In the genomic region with DNA sequence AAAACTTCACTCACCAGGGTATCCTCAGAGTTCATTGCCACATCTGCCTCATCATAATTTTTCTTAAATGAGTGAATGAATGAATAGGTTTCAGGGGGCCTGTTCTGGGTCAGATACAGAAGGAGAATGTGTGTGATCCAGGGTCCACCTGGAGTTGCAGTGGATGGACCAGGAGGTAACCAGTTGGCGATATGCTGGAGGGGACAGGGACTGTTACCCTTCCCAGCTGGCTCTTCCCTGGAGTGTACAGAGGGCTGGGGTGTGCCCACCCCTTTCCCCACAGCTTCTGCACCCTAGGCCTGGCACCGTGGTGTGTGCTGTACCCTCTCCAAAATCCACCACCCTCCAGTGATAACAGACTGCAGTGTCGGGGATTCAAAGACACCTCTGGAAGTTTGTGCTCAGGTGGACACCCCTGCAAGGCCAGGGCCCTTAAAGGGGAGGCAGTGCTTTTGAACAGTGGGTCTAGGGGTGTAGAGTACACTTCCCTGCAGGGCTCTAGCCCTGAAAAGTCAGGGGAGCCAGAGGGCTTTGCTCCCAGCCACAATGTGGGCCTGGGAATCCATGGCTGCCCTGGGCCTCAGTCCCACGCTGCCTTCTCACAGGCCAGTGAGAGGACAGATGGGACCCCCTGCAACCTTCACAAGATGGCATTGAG, we compare ENCODE assay signal across 23 cellular contexts.
A peak's percentile ranks its signal among the peaks of the same experiment; 100 is the strongest.
DNase-seq lines count a peak whose midpoint lies in the region; FAIRE-seq and TF ChIP-seq lines count a peak whose summit lies in the region.
"Had no signal": no experiment of that assay in that cellular context is flagged by ENCODE, and none has a peak within 500 bp of the region (broad histone marks: within the 10 kb centered on the region; RNA-seq: fewer than 3 reads in every experiment).

No MANE protein-coding gene starts in this region.

- H3K27me3 Mint-ChIP-seq in activated CD4-positive, alpha-beta memory T cell treated with anti-CD3 and anti-CD28 coated beads for 36 hours: no peaks in the 10 kb centered on the region

- H3K9me3 ChIP-seq in kidney (ENCODE audit: control insufficient read depth in 1 of 2, low read length in 2 of 2): no peaks in the 10 kb centered on the region
- no peaks in the 10 kb centered on the region for H3K9me3 ChIP-seq in sigmoid colon
- H3K9me3 ChIP-seq: left lung had no signal

- H3K27ac ChIP-seq in kidney (ENCODE audit: low read depth in 2 of 2, low read length in 2 of 2): no peak overlapping the region
- no peak overlapping the region for H3K27ac ChIP-seq in sigmoid colon
- H3K27ac ChIP-seq: 22Rv1, left lung had no signal

- no peak for FAIRE-seq in kidney (lab: Jason Lieb, UNC)
- FAIRE-seq: GM12892 had no signal

- POLR2A ChIA-PET in activated CD4-positive, alpha-beta memory T cell treated with anti-CD3 and anti-CD28 coated beads for 36 hours (lab: Charles Lee): no interaction called here

- CTCF ChIA-PET in activated CD4-positive, alpha-beta memory T cell treated with anti-CD3 and anti-CD28 coated beads for 36 hours (lab: Charles Lee): no interaction called here

- no peaks in the 10 kb centered on the region for H3K36me3 ChIP-seq in kidney (ENCODE audit: control insufficient read depth in 1 of 2, insufficient read depth in 2 of 2, low read length in 2 of 2)
- H3K36me3 ChIP-seq in sigmoid colon: no peaks in the 10 kb centered on the region
- H3K36me3 ChIP-seq: left lung had no signal

- no peaks in the 10 kb centered on the region for H3K27me3 ChIP-seq in sigmoid colon

- TF ChIP-seq POLR2A in sigmoid colon (IDR thresholded peaks at IDR 0.05): no peak

- TF ChIP-seq CTCF in kidney (IDR thresholded peaks at IDR 0.05; ENCODE audit: borderline replicate concordance, extremely low read depth, insufficient read depth) (no peak), sigmoid colon (IDR thresholded peaks at IDR 0.05) (no peak)

- H3K9ac ChIP-seq in kidney (ENCODE audit: low read length in 2 of 2): no peak overlapping the region

- H3K27ac Mint-ChIP-seq in activated CD4-positive, alpha-beta memory T cell treated with anti-CD3 and anti-CD28 coated beads for 36 hours: no peak overlapping the region
- H3K27ac Mint-ChIP-seq: GM23338 had no signal

- TF ChIP-seq EP300 in sigmoid colon (IDR thresholded peaks at IDR 0.05): no peak

- H3K4me1 Mint-ChIP-seq in activated CD4-positive, alpha-beta memory T cell treated with anti-CD3 and anti-CD28 coated beads for 36 hours (ENCODE audit: low read depth): no peaks in the 10 kb centered on the region

- no peaks in the 10 kb centered on the region for H3K9me3 Mint-ChIP-seq in activated CD4-positive, alpha-beta memory T cell treated with anti-CD3 and anti-CD28 coated beads for 36 hours
- H3K9me3 Mint-ChIP-seq: GM23338 had no signal

- 74 to 85% methylated on average over 4 of the region's 4 CpGs for WGBS in sigmoid colon, 2 donors

- H3K4me1 ChIP-seq in kidney (ENCODE audit: control insufficient read depth in 1 of 2, insufficient read depth in 1 of 2, low read depth in 1 of 2, low read length in 2 of 2): no peaks in the 10 kb centered on the region
- peaks cover 0 to 4% (median 0%) of the 10 kb centered on the region in 4 donors for H3K4me1 ChIP-seq in sigmoid colon
- H3K4me1 ChIP-seq: left lung had no signal

- DNase-seq in activated CD4-positive, CD25-positive, alpha-beta regulatory T cell treated with anti-CD3 and anti-CD28 coated beads, Interleukin-2, amount 50 U/mL, for 72 hours: peak; percentile 17
- DNase-seq in activated CD4-positive, CD25-positive, alpha-beta regulatory T cell (lab: John Stamatoyannopoulos, UW): no peak
- DNase-seq in activated CD4-positive, alpha-beta memory T cell treated with anti-CD3 and anti-CD28 coated beads for 36 hours: peak; percentile 3
- DNase-seq in kidney (peak; percentile 42), sigmoid colon (peak; percentile 27), EL (no peak), HPDE6-E6E7 (ENCODE audit: extremely low spot score) (no peak), NCI-H2029 treated with DMSO at 0.1 percent for 48 hours (lab: John Stamatoyannopoulos, UW) (no peak)
- DNase-seq: activated CD4-positive, alpha-beta T cell treated with anti-CD3 and anti-CD28 coated beads for 48 hours; AML-193; anterior cingulate cortex; central memory CD4-positive, alpha-beta T cell; DMS79; effector CD4-positive, alpha-beta T cell; KBM-7; NCI-H1694 treated with DMSO at 0.1 percent for 48 hours; occipital lobe; stimulated activated naive CD4-positive, alpha-beta T cell; trophoblast cell had no signal

- no peak overlapping the region for H3K4me3 Mint-ChIP-seq in activated CD4-positive, alpha-beta memory T cell treated with anti-CD3 and anti-CD28 coated beads for 36 hours
- H3K4me3 Mint-ChIP-seq: GM23338 had no signal

- H3K4me3 ChIP-seq in kidney (ENCODE audit: low read length in 2 of 2) (no peak overlapping the region), sigmoid colon (no peak overlapping the region)
- H3K4me3 ChIP-seq: GM23338, left lung had no signal

- no peaks in the 10 kb centered on the region for H3K36me3 Mint-ChIP-seq in activated CD4-positive, alpha-beta memory T cell treated with anti-CD3 and anti-CD28 coated beads for 36 hours

- intact Hi-C loops in activated CD4-positive, alpha-beta memory T cell treated with anti-CD3 and anti-CD28 coated beads for 36 hours (cut with micrococcal nuclease): no loop called here
- intact Hi-C loops in kidney (cut with DNase I) (no loop called here), sigmoid colon (cut with DNase I) (no loop called here)

Comparison
In these comparisons a context has a peak if more than half of its experiments do, and no peak if none do; other contexts are left out.
1. DNase-seq: peak in activated CD4-positive, CD25-positive, alpha-beta regulatory T cell treated with anti-CD3 and anti-CD28 coated beads, Interleukin-2, amount 50 U/mL, for 72 hours (single experiment), activated CD4-positive, alpha-beta memory T cell treated with anti-CD3 and anti-CD28 coated beads for 36 hours (single experiment), kidney (single experiment) and sigmoid colon (single experiment); none in activated CD4-positive, CD25-positive, alpha-beta regulatory T cell (0 of 4), EL (single experiment), HPDE6-E6E7 (single experiment) and NCI-H2029 treated with DMSO at 0.1 percent for 48 hours (single experiment).